Comparison of ENCODE assay signal across 10 cellular contexts in genomic region chrX:153438522-153438921, GRCh38. TPM values are rescaled to one million over a fixed set of nuclear protein-coding genes. Genes with fewer than 3 reads are reported as not detected.
DNase-seq lines count a peak whose midpoint lies in the region; ATAC-seq, FAIRE-seq and TF ChIP-seq lines count a peak whose summit lies in the region.
"Had no signal": no experiment of that assay in that cellular context is flagged by ENCODE, and none has a peak within 500 bp of the region (broad histone marks: within the 10 kb centered on the region; RNA-seq: fewer than 3 reads in every experiment).

No MANE protein-coding gene starts in this region.

- H3K4me3 ChIP-seq in GM23248 = no peak overlapping the region
- H3K4me3 ChIP-seq in Panc1 (ENCODE audit: low read depth in 2 of 2, low read length in 2 of 2) = no peak overlapping the region

- H2AFZ ChIP-seq in GM23248 = no peak overlapping the region

- WGBS in GM23248 (ENCODE audit: low coverage in 1 of 2, low lambda C conversion rate in 2 of 2, missing lambda C conversion rate in 2 of 2), 2 experiments = 1 to 2% methylated on average over 7 to 8 of the region's 8 CpGs

- H3K9me2 ChIP-seq in GM23248 (ENCODE audit: insufficient read depth) = no peaks in the 10 kb centered on the region

- in situ Hi-C loops in GM23248 (cut with MboI) = loop anchor here (25.0 kb wide), 1 partner anchor 401 kb away; no protein-coding TSS in a partner anchor
- in situ Hi-C loops in Panc1 (cut with HindIII; ENCODE audit: low pct_unique_long_range_greater_than_20kb, low sequenced_read_pairs) = no loop called here

- no peaks in the 10 kb centered on the region for H3F3A ChIP-seq in GM23248 (ENCODE audit: insufficient read depth)

- TF ChIP-seq CTCF in Panc1 (IDR thresholded peaks at IDR 0.05) = peak; percentile 67

- no TSS peak for BruUV-seq in Panc1 (replicated peaks; lab: Mats Ljungman, UMichigan)

- H3K4me1 ChIP-seq in GM23248 (ENCODE audit: insufficient read depth) (no peaks in the 10 kb centered on the region), Panc1 (ENCODE audit: control insufficient read depth, insufficient read depth, low read length) (no peaks in the 10 kb centered on the region)

- no peaks in the 10 kb centered on the region for H3K79me2 ChIP-seq in GM23248 (ENCODE audit: insufficient read depth)

- FAIRE-seq in islet of Langerhans (lab: Jason Lieb, UNC) = peak; percentile 79

- H3K9me3 ChIP-seq in GM23248 (ENCODE audit: low read depth) = no peaks in the 10 kb centered on the region
- no peaks in the 10 kb centered on the region for H3K9me3 ChIP-seq in Panc1 (ENCODE audit: control insufficient read depth, insufficient read depth, low read depth, low read length)

- DNase-seq in AG20443 (ENCODE audit: low spot score) (peak; percentile 34), GM23248 (peak; percentile 49), Panc1 (ENCODE audit: low read depth, low spot score) (no peak), occipital lobe (lab: John Stamatoyannopoulos, UW) (no peak), T-helper 9 cell (no peak)
- DNase-seq: activated CD4-positive, alpha-beta T cell treated with anti-CD3 and anti-CD28 coated beads, Interleukin-2, amount 10 ng/mL, durations not matched to agents 7 days and 5 days; effector CD4-positive, alpha-beta T cell had no signal

- no peak overlapping the region for H3K9ac ChIP-seq in GM23248

- no peaks in the 10 kb centered on the region for H4K20me1 ChIP-seq in GM23248 (ENCODE audit: insufficient read depth)

- ATAC-seq in Panc1 = peak; percentile 75
- ATAC-seq in HG02852 (IDR thresholded peaks at IDR 0.05; ENCODE audit: unreplicated experiment) = no peak
- ATAC-seq in HG03342 (IDR thresholded peaks at IDR 0.05; ENCODE audit: unreplicated experiment) = no peak

- H3K4me2 ChIP-seq in GM23248 (ENCODE audit: unreplicated experiment) = no peak overlapping the region

- H3K27ac ChIP-seq in GM23248 = no peak overlapping the region
- H3K27ac ChIP-seq in Panc1 (ENCODE audit: low read length) = no peak overlapping the region

- intact Hi-C loops in Panc1 (cut with micrococcal nuclease; ENCODE audit: unreplicated experiment) = loop anchor here (10.0 kb wide), 1 partner anchor 404 kb away; no protein-coding TSS in a partner anchor

- CTCF ChIA-PET in Panc1 (lab: Charles Lee) = interaction anchor here (0.6 kb wide), 1 partner anchor 405 kb away, joined by 3 read pairs; no protein-coding TSS in a partner anchor

- POLR2A ChIA-PET in Panc1 (lab: Charles Lee) = interaction anchor here (0.6 kb wide), 1 partner anchor 27 kb away, joined by 7 read pairs; no protein-coding TSS in a partner anchor

- H3K36me3 ChIP-seq in GM23248 (ENCODE audit: low read depth) = no peaks in the 10 kb centered on the region
- H3K36me3 ChIP-seq in Panc1 (ENCODE audit: control insufficient read depth, insufficient read depth, low read length) = no peaks in the 10 kb centered on the region

- H3K27me3 ChIP-seq in GM23248 (replicated peaks; ENCODE audit: insufficient read depth) (no peaks in the 10 kb centered on the region), Panc1 (ENCODE audit: control insufficient read depth, insufficient read depth, low read length) (no peaks in the 10 kb centered on the region)

RNA-seq across cellular contexts. Expression of gene TREX2, which starts 7.3 kb away (rescaled TPM):
- total RNA-seq in GM23248 (2014; rRNA removed; shearing (Covaris generic)) = 0.76 and 6.2 TPM in 2 replicates
- 0.24 and 0.25 TPM in 2 replicates for polyA plus RNA-seq in GM23248 (2016; fragmentation: Nextera tagmentation; extraction: Ambion mirVana)
- total RNA-seq in Panc1 (2021; ENCODE audit: unreplicated experiment) (2.4 TPM), occipital lobe (not detected)
- 0.73 TPM for polyA plus RNA-seq in Panc1 (2012; ENCODE audit: insufficient read length)

RNA-seq across cellular contexts. Expression of gene ZFP92, which starts 27.2 kb away (rescaled TPM):
- total RNA-seq in GM23248 (2014; rRNA removed; shearing (Covaris generic)) = 0.11 TPM in 1 of 2 replicates, not detected in the other
- polyA plus RNA-seq in GM23248 (2016; fragmentation: Nextera tagmentation; extraction: Ambion mirVana) = not detected in 2 replicates
- total RNA-seq in Panc1 (2021; ENCODE audit: unreplicated experiment) (0.90 TPM), occipital lobe (1.9 TPM)
- 0.70 TPM for polyA plus RNA-seq in Panc1 (2012; ENCODE audit: insufficient read length)

RNA-seq across cellular contexts. Expression of gene HAUS7, which starts 31.9 kb away (rescaled TPM):
- total RNA-seq in GM23248 (2014; rRNA removed; shearing (Covaris generic)) = 18.1 and 28.3 TPM in 2 replicates
- polyA plus RNA-seq in GM23248 (2016; fragmentation: Nextera tagmentation; extraction: Ambion mirVana) = 17.3 and 24.5 TPM in 2 replicates
- total RNA-seq in Panc1 (2021; ENCODE audit: unreplicated experiment) = 59.9 TPM
- polyA plus RNA-seq in Panc1 (2012; ENCODE audit: insufficient read length) = 72.2 TPM
- 8.3 TPM for total RNA-seq in occipital lobe

RNA-seq across cellular contexts. Expression of gene PNMA6E, which starts 37.4 kb away (rescaled TPM):
- not detected in 2 replicates for total RNA-seq in GM23248 (2014; rRNA removed; shearing (Covaris generic))
- polyA plus RNA-seq in GM23248 (2016; fragmentation: Nextera tagmentation; extraction: Ambion mirVana) = not detected in 2 replicates
- total RNA-seq in Panc1 (2021; ENCODE audit: unreplicated experiment) (not detected), occipital lobe (not detected)
- not detected for polyA plus RNA-seq in Panc1 (2012; ENCODE audit: insufficient read length)
- total RNA-seq: activated CD4-positive, alpha-beta T cell treated with anti-CD3 and anti-CD28 coated beads, Interleukin-2, amount 10 ng/mL, durations not matched to agents 7 days and 5 days had no signal

RNA-seq across cellular contexts. Expression of gene BGN, which starts 56.3 kb away (rescaled TPM):
- 115 and 129 TPM in 2 replicates for total RNA-seq in GM23248 (2014; rRNA removed; shearing (Covaris generic))
- polyA plus RNA-seq in GM23248 (2016; fragmentation: Nextera tagmentation; extraction: Ambion mirVana) = 308 and 314 TPM in 2 replicates
- total RNA-seq in Panc1 (2021; ENCODE audit: unreplicated experiment) (2.9 TPM), occipital lobe (1.9 TPM)
- polyA plus RNA-seq in Panc1 (2012; ENCODE audit: insufficient read length) = 6.7 TPM
- total RNA-seq: activated CD4-positive, alpha-beta T cell treated with anti-CD3 and anti-CD28 coated beads, Interleukin-2, amount 10 ng/mL, durations not matched to agents 7 days and 5 days had no signal

Comparison
In these comparisons a context has a peak if more than half of its experiments do, and no peak if none do; other contexts are left out.
1. DNase-seq: peak in AG20443 (single experiment) and GM23248 (single experiment); none in Panc1 (single experiment), occipital lobe (single experiment) and T-helper 9 cell (single experiment).